ENCODE assay signal across 22 cellular contexts in the genomic region with DNA sequence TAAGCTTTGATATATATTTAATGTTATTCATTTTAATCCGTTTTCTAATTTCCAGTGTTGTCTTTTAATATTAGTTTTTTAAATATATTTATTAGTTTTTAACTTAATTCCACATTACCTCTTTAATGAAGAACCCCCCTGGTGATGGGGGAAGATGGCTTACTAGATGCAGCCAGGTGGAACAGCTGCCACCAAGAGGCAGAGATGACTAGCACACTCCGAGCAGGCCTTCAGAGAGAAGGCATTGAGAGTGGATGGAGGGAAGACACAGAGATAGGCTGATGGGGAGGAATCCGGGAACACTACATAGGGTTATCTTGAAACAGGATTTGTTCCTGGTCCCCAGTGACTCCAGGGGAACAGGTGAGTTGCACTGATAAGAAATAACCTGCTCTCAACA.
DNase-seq lines count a peak whose midpoint lies in the region; ATAC-seq and TF ChIP-seq lines count a peak whose summit lies in the region.
"Had no signal": no experiment of that assay in that cellular context is flagged by ENCODE, and none has a peak within 500 bp of the region (broad histone marks: within the 10 kb centered on the region; RNA-seq: fewer than 3 reads in every experiment).

No MANE protein-coding gene starts in this region.

- H3K4me1 ChIP-seq in OCI-LY3 (ENCODE audit: low read length) (no peaks in the 10 kb centered on the region), aorta (ENCODE audit: control insufficient read depth in 1 of 2, insufficient read depth in 2 of 2, low read length in 2 of 2) (no peaks in the 10 kb centered on the region)
- no peaks in the 10 kb centered on the region for H3K4me1 ChIP-seq in effector memory CD4-positive, alpha-beta T cell (ENCODE audit: control insufficient read depth, insufficient read depth, low read length, poor library complexity, severe bottlenecking)
- H3K4me1 ChIP-seq: A549, Caco-2, HAP-1 had no signal

- no peaks in the 10 kb centered on the region for H3K79me2 ChIP-seq in OCI-LY3 (ENCODE audit: low read length)

- WGBS in aorta, 2 donors: 90 to 91% methylated on average over 3 of the region's 3 CpGs

- H3K9me3 Mint-ChIP-seq in activated CD4-positive, alpha-beta T cell treated with anti-CD3 and anti-CD28 coated beads, Interleukin-2, amount 10 ng/mL, durations not matched to agents 24 days and 14 days: no peaks in the 10 kb centered on the region

- no peaks in the 10 kb centered on the region for H3K27me3 Mint-ChIP-seq in activated CD4-positive, alpha-beta T cell treated with anti-CD3 and anti-CD28 coated beads, Interleukin-2, amount 10 ng/mL, durations not matched to agents 24 days and 14 days
- H3K27me3 Mint-ChIP-seq: CD4-positive, alpha-beta T cell; T-cell had no signal

- H3K27ac ChIP-seq in OCI-LY3 (ENCODE audit: low read length) (no peak overlapping the region), aorta (ENCODE audit: low read depth in 1 of 2, low read length in 2 of 2) (no peak overlapping the region)
- H3K27ac ChIP-seq in effector memory CD4-positive, alpha-beta T cell (ENCODE audit: insufficient read depth, low read length, poor library complexity, severe bottlenecking): no peak overlapping the region
- H3K27ac ChIP-seq: A549 had no signal

- no peak overlapping the region for H3K4me3 Mint-ChIP-seq in activated CD4-positive, alpha-beta T cell treated with anti-CD3 and anti-CD28 coated beads, Interleukin-2, amount 10 ng/mL, durations not matched to agents 24 days and 14 days
- H3K4me3 Mint-ChIP-seq: CD4-positive, alpha-beta T cell; T-cell had no signal

- no peak overlapping the region for H3K27ac Mint-ChIP-seq in activated CD4-positive, alpha-beta T cell treated with anti-CD3 and anti-CD28 coated beads, Interleukin-2, amount 10 ng/mL, durations not matched to agents 24 days and 14 days
- H3K27ac Mint-ChIP-seq: CD4-positive, alpha-beta T cell; T-cell had no signal

- intact Hi-C loops in aorta (cut with DNase I): no loop called here
- intact Hi-C loops in activated CD4-positive, alpha-beta T cell treated with anti-CD3 and anti-CD28 coated beads, Interleukin-2, amount 10 ng/mL, durations not matched to agents 24 days and 14 days (cut with micrococcal nuclease): no loop called here

- no peak overlapping the region for H3K4me2 ChIP-seq in OCI-LY3 (ENCODE audit: low read length)
- H3K4me2 ChIP-seq: A549 had no signal

- H3K4me3 ChIP-seq in OCI-LY3 (ENCODE audit: low read length) (no peak overlapping the region), foreskin fibroblast (ENCODE audit: low read depth in 1 of 2, low read length in 2 of 2) (no peak overlapping the region), aorta (ENCODE audit: low read length in 2 of 2) (no peak overlapping the region)
- no peak overlapping the region for H3K4me3 ChIP-seq in effector memory CD4-positive, alpha-beta T cell (ENCODE audit: insufficient read depth, low read depth, low read length, poor library complexity, severe bottlenecking)
- H3K4me3 ChIP-seq: A549, HAP-1 had no signal

- no peak overlapping the region for H3K9ac ChIP-seq in OCI-LY3 (ENCODE audit: low read length)

- no peaks in the 10 kb centered on the region for H3K36me3 ChIP-seq in OCI-LY3 (replicated peaks; ENCODE audit: low read depth, low read length)
- no peaks in the 10 kb centered on the region for H3K36me3 ChIP-seq in aorta (ENCODE audit: control insufficient read depth in 1 of 2, insufficient read depth in 2 of 2, low read length in 1 of 2)
- H3K36me3 ChIP-seq in effector memory CD4-positive, alpha-beta T cell (ENCODE audit: control insufficient read depth, insufficient read depth, low read length): no peaks in the 10 kb centered on the region
- H3K36me3 ChIP-seq: HAP-1 had no signal

- TF ChIP-seq CTCF in OCI-LY3 (IDR thresholded peaks at IDR 0.05; ENCODE audit: low read depth, low read length) (peak; percentile 18; the same call in 1 of the 2 replicates), foreskin fibroblast (IDR thresholded peaks at IDR 0.05; ENCODE audit: low read depth, low read length) (peak; percentile 26)

- DNase-seq in NCI-H748 (lab: John Stamatoyannopoulos, UW; ENCODE audit: unreplicated experiment) (peak; percentile 4), NCI-H748 treated with DMSO at 0.1 percent for 48 hours (lab: John Stamatoyannopoulos, UW) (no peak), foreskin fibroblast (no peak), aorta (no peak), HPDE6-E6E7 (ENCODE audit: extremely low spot score) (no peak)
- DNase-seq in activated CD4-positive, alpha-beta T cell treated with anti-CD3 and anti-CD28 coated beads, Interleukin-2, amount 10 ng/mL, durations not matched to agents 24 days and 14 days: no peak
- no peak for DNase-seq in effector memory CD4-positive, alpha-beta T cell
- DNase-seq: Caco-2; CD4-positive, alpha-beta T cell; GF-D8; NCI-H1105 treated with DMSO at 0.1 percent for 48 hours; NCI-H187; NCI-H2107; NCI-H226; NK-92 treated with Interleukin-12 subunit alpha and Interleukin-12 subunit beta, amount 100 ng/mL, for 24 hours; RPMI8226; SHP77 treated with DMSO at 0.1 percent for 48 hours; T-cell had no signal

- H3K27me3 ChIP-seq in OCI-LY3 (ENCODE audit: low read depth, low read length) (no peaks in the 10 kb centered on the region), aorta (ENCODE audit: control insufficient read depth in 1 of 2, insufficient read depth in 2 of 2, low read length in 1 of 2) (no peaks in the 10 kb centered on the region)
- no peaks in the 10 kb centered on the region for H3K27me3 ChIP-seq in effector memory CD4-positive, alpha-beta T cell (replicated peaks; ENCODE audit: control insufficient read depth, insufficient read depth, low read length, poor library complexity, severe bottlenecking)

- H3K9me3 ChIP-seq in OCI-LY3 (ENCODE audit: insufficient read depth, low read length) (no peaks in the 10 kb centered on the region), aorta (ENCODE audit: control insufficient read depth, low read length) (no peaks in the 10 kb centered on the region)
- no peaks in the 10 kb centered on the region for H3K9me3 ChIP-seq in effector memory CD4-positive, alpha-beta T cell (ENCODE audit: control insufficient read depth, low read length)
- H3K9me3 ChIP-seq: A549, Caco-2, HAP-1 had no signal

- no peaks in the 10 kb centered on the region for H4K20me1 ChIP-seq in OCI-LY3 (ENCODE audit: insufficient read depth, low read length)

- ATAC-seq in aorta (ENCODE audit: low FRiP score): peak; percentile 7
- ATAC-seq: A549, SK-N-SH treated with all-trans-retinoic acid at 6 μM for 48 hours had no signal

- H2AFZ ChIP-seq in OCI-LY3 (ENCODE audit: low read depth, low read length): no peak overlapping the region

- no peaks in the 10 kb centered on the region for H3K4me1 Mint-ChIP-seq in activated CD4-positive, alpha-beta T cell treated with anti-CD3 and anti-CD28 coated beads, Interleukin-2, amount 10 ng/mL, durations not matched to agents 24 days and 14 days
- H3K4me1 Mint-ChIP-seq: T-cell had no signal

- H3K36me3 Mint-ChIP-seq in activated CD4-positive, alpha-beta T cell treated with anti-CD3 and anti-CD28 coated beads, Interleukin-2, amount 10 ng/mL, durations not matched to agents 24 days and 14 days (ENCODE audit: low read depth): no peaks in the 10 kb centered on the region
- H3K36me3 Mint-ChIP-seq: T-cell had no signal
